In the genomic region with DNA sequence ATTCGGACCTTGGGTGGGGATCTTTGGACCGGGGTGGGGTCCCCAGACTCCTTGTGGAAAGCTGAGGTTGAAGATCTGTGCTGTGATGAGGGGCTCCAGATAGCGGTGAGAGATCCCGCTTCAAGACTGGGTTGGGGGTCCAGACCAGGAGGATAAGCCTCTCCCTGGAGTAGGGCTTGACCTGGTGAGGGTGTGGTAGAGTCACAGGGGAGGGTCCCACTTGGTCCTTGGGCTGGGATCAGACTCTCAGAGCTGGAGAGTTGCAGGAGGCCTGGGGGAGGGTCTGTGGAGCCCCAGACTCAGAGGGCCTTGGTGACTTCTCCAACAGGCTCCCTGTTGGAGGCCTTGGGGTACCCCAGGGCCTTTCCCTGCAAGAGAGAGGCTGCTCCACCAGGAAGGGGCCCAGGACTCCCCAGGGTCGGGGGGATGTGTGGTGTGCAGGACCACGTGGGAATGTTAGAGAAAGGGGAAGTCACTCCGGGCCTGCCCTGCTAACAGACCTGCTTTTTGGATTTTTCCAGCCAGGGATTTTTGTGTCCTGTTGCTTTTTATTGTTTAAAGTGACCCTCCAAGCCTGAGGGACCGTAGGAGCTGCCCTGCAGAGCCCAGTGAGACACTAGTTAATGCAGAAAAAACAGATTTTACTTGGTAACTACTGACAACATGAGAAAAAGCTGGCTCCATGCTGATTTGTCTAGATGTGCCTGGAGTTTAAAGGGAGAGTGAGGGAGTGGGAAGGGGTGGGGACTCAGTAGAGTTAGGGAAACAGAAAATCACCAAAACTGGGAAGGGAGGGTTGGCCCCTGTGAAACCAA, we compare ENCODE assay signal across 8 cellular contexts. TPM values are rescaled to one million over a fixed set of nuclear protein-coding genes. Genes with fewer than 3 reads are reported as not detected.
DNase-seq lines count a peak whose midpoint lies in the region.

No MANE protein-coding gene starts in this region.

- peak overlapping the region; percentile 95 for H3K9ac ChIP-seq in BLaER1
- H3K9ac ChIP-seq in SK-N-MC (ENCODE audit: insufficient read length): peak overlapping the region; percentile 97
- H3K9ac ChIP-seq in duodenal mucosa (ENCODE audit: low read depth in 1 of 2, low read length in 2 of 2): peak overlapping the region; percentile 82 to 90

- H3K9me3 ChIP-seq in BLaER1: peaks cover 12% of the 10 kb centered on the region
- H3K9me3 ChIP-seq in SK-N-MC (ENCODE audit: low read depth, low read length): no peaks in the 10 kb centered on the region
- no peaks in the 10 kb centered on the region for H3K9me3 ChIP-seq in duodenal mucosa (ENCODE audit: control insufficient read depth in 1 of 2, low read length in 2 of 2)

- H3K36me3 ChIP-seq in BLaER1 (peaks cover 21% of the 10 kb centered on the region), H7 (replicated peaks; ENCODE audit: control insufficient read depth, insufficient read depth, low read length) (no peaks in the 10 kb centered on the region), SK-N-MC (ENCODE audit: insufficient read depth, low read length) (no peaks in the 10 kb centered on the region), duodenal mucosa (ENCODE audit: control insufficient read depth in 1 of 2, insufficient read depth in 2 of 2, low read length in 2 of 2) (no peaks in the 10 kb centered on the region)

- H3K4me3 ChIP-seq in BLaER1 (peak overlapping the region; percentile 82), H7 (ENCODE audit: insufficient read depth, low read depth, low read length) (peak overlapping the region; percentile 37; the same call in 1 of the 2 replicates), SK-N-MC (peak overlapping the region; percentile 90), duodenal mucosa (ENCODE audit: low read depth in 1 of 2, low read length in 2 of 2) (peak overlapping the region; percentile 80 to 85)

- H3K27ac ChIP-seq in BLaER1 (peak overlapping the region; percentile 99), SK-N-MC (peak overlapping the region; percentile 100), duodenal mucosa (ENCODE audit: low read depth, low read length) (peak overlapping the region; percentile 84), temporal lobe (ENCODE audit: low read depth, low read length) (peak overlapping the region; percentile 86)

- H4K20me1 ChIP-seq in BLaER1: no peaks in the 10 kb centered on the region

- H3K4me2 ChIP-seq in BLaER1: peak overlapping the region; percentile 98

- H3K27me3 ChIP-seq in BLaER1 (no peaks in the 10 kb centered on the region), H7 (ENCODE audit: control insufficient read depth, insufficient read depth, low read length) (no peaks in the 10 kb centered on the region), duodenal mucosa (ENCODE audit: control insufficient read depth in 1 of 2, insufficient read depth in 2 of 2, low read length in 2 of 2) (no peaks in the 10 kb centered on the region)

- DNase-seq in H7 (peak; percentile 37), SK-N-MC (ENCODE audit: low read depth, low spot score) (no peak), lung microvascular endothelial cell (ENCODE audit: low read depth in 2 of 2) (peak; percentile 47 to 62), NCI-H1930 (lab: John Stamatoyannopoulos, UW) (no peak), H4 (ENCODE audit: low spot score) (no peak)

- H3K4me1 ChIP-seq in BLaER1: peaks cover 71% of the 10 kb centered on the region
- H3K4me1 ChIP-seq in duodenal mucosa (ENCODE audit: control insufficient read depth in 1 of 2, insufficient read depth in 2 of 2, low read length in 2 of 2): peaks cover 19 to 29% of the 10 kb centered on the region in 2 donors

RNA-seq across cellular contexts. Expression of a gene that starts 0.7 kb away (rescaled TPM):
- total RNA-seq in H7 (2014; rRNA removed; shearing (Covaris generic)): 3.3 and 5.0 TPM in 2 replicates
- 55.6 and 63.5 TPM in 2 replicates for total RNA-seq in lung microvascular endothelial cell
- 11.6 TPM for total RNA-seq in temporal lobe
- total RNA-seq in H4 (2014; rRNA removed; shearing (Covaris generic)): 7.5 and 9.1 TPM in 2 replicates

RNA-seq across cellular contexts. Expression of a gene that starts 0.7 kb away (rescaled TPM):
- 1.4 and 1.7 TPM in 2 replicates for total RNA-seq in H7 (2014; rRNA removed; shearing (Covaris generic))
- total RNA-seq in lung microvascular endothelial cell (222 and 628 TPM in 2 replicates), temporal lobe (42.8 TPM)
- 111 and 112 TPM in 2 replicates for total RNA-seq in H4 (2014; rRNA removed; shearing (Covaris generic))

Comparison
In these comparisons a context has a peak if more than half of its experiments do, and no peak if none do; other contexts are left out.
1. H3K4me3 ChIP-seq: peak in every context shown above with its lines; median percentile 90 in SK-N-MC; 82 in duodenal mucosa; 82 in BLaER1; 37 in H7.
2. DNase-seq: peak in H7 (single experiment) and lung microvascular endothelial cell (2 of 2); none in SK-N-MC (single experiment), NCI-H1930 (0 of 2) and H4 (single experiment).
3. RNA of a gene that starts 0.7 kb away (total RNA-seq): 222 to 628 TPM in lung microvascular endothelial cell, 111 to 112 TPM in H4 and 42.8 TPM in temporal lobe (single experiment); 1.4 to 1.7 TPM in H7; every median in the first group is over 10 times any median in the second.
4. Peak in every context shown above with its lines, with median percentiles within 50 percentile points of each other: H3K27ac ChIP-seq and H3K9ac ChIP-seq.